ENCODE assay signal across 11 cellular contexts in genomic region chr12:57517187-57517586, GRCh38. TPM values are rescaled to one million over a fixed set of nuclear protein-coding genes. Genes with fewer than 3 reads are reported as not detected.
A peak's percentile ranks its signal among the peaks of the same experiment; 100 is the strongest.
DNase-seq lines count a peak whose midpoint lies in the region; ATAC-seq and TF ChIP-seq lines count a peak whose summit lies in the region.
"Had no signal": no experiment of that assay in that cellular context is flagged by ENCODE, and none has a peak within 500 bp of the region (broad histone marks: within the 10 kb centered on the region; RNA-seq: fewer than 3 reads in every experiment).

No MANE protein-coding gene starts in this region.

- H3K36me3 Mint-ChIP-seq in activated CD4-positive, alpha-beta memory T cell treated with anti-CD3 and anti-CD28 coated beads, Interleukin-2, amount 10 ng/mL, durations not matched to agents 7 days and 5 days (ENCODE audit: low read depth) = peaks cover 74% of the 10 kb centered on the region
- H3K36me3 Mint-ChIP-seq in glutamatergic neuron (ENCODE audit: unreplicated experiment) = peaks cover 7% of the 10 kb centered on the region

- no peaks in the 10 kb centered on the region for H3K9me3 ChIP-seq in heart right ventricle
- H3K9me3 ChIP-seq in transverse colon = no peaks in the 10 kb centered on the region

- H3K36me3 ChIP-seq in heart right ventricle (peaks cover 0 to 65% (median 53%) of the 10 kb centered on the region in 9 donors), transverse colon (peaks cover 0 to 38% (median 15%) of the 10 kb centered on the region in 4 donors)

- H3K4me3 Mint-ChIP-seq in activated CD4-positive, alpha-beta memory T cell treated with anti-CD3 and anti-CD28 coated beads, Interleukin-2, amount 10 ng/mL, durations not matched to agents 7 days and 5 days = no peak overlapping the region
- peak overlapping the region; percentile 95 for H3K4me3 Mint-ChIP-seq in glutamatergic neuron (ENCODE audit: unreplicated experiment)

- H3K27me3 ChIP-seq in heart right ventricle = no peaks in the 10 kb centered on the region
- no peaks in the 10 kb centered on the region for H3K27me3 ChIP-seq in transverse colon

- POLR2A ChIA-PET in activated CD4-positive, alpha-beta memory T cell treated with anti-CD3 and anti-CD28 coated beads, Interleukin-2, amount 10 ng/mL, durations not matched to agents 7 days and 5 days (lab: Charles Lee) = interaction anchor here (0.7 to 4.5 kb wide), 4 partner anchors 29 to 56 kb away, joined by 3 to 24 read pairs (median 7); partner anchors contain the start of genes ARHGAP9 and MARS1

- peak overlapping the region; percentile 36 for H3K27ac Mint-ChIP-seq in activated CD4-positive, alpha-beta memory T cell treated with anti-CD3 and anti-CD28 coated beads, Interleukin-2, amount 10 ng/mL, durations not matched to agents 7 days and 5 days
- H3K27ac Mint-ChIP-seq in glutamatergic neuron (ENCODE audit: unreplicated experiment) = peak overlapping the region; percentile 81

- no peaks in the 10 kb centered on the region for H3K9me3 Mint-ChIP-seq in activated CD4-positive, alpha-beta memory T cell treated with anti-CD3 and anti-CD28 coated beads, Interleukin-2, amount 10 ng/mL, durations not matched to agents 7 days and 5 days
- H3K9me3 Mint-ChIP-seq in glutamatergic neuron (ENCODE audit: unreplicated experiment) = peaks cover 44% of the 10 kb centered on the region

- intact Hi-C loops in heart right ventricle (cut with DNase I) = loop anchor here in 1 of 10 donors (5.0 kb wide), 1 partner anchor 230 kb away; no protein-coding TSS in a partner anchor
- intact Hi-C loops in cardiac septum (cut with DNase I) = no loop called here
- intact Hi-C loops in transverse colon (cut with DNase I; ENCODE audit: low total_unique reads) = no loop called here

- H3K4me1 Mint-ChIP-seq in activated CD4-positive, alpha-beta memory T cell treated with anti-CD3 and anti-CD28 coated beads, Interleukin-2, amount 10 ng/mL, durations not matched to agents 7 days and 5 days = peaks cover 38% of the 10 kb centered on the region
- H3K4me1 Mint-ChIP-seq in glutamatergic neuron (ENCODE audit: low read depth, unreplicated experiment) = peaks cover 20% of the 10 kb centered on the region

- in situ Hi-C loops in transverse colon (cut with MboI; ENCODE audit: low pct_ligation_motif_present in 1 of 4, low pct_unique_long_range_greater_than_20kb in 1 of 4, low sequenced_read_pairs in 3 of 4) = no loop called here

- peak overlapping the region in 9 of 10 donors; percentile 7 to 100 (median 99) for H3K27ac ChIP-seq in heart right ventricle
- H3K27ac ChIP-seq in transverse colon = peak overlapping the region in 3 of 4 donors; percentile 97 to 100 (median 98)

- H3K4me1 ChIP-seq in heart right ventricle = peaks cover 15 to 67% (median 50%) of the 10 kb centered on the region in 9 donors
- peaks cover 30 to 42% (median 35%) of the 10 kb centered on the region in 4 donors for H3K4me1 ChIP-seq in transverse colon

- TF ChIP-seq EP300 in transverse colon (IDR thresholded peaks at IDR 0.05; ENCODE audit: low read depth) = no peak

- no peak for TF ChIP-seq POLR2A in transverse colon (IDR thresholded peaks at IDR 0.05)

- TF ChIP-seq CTCF in heart right ventricle (IDR thresholded peaks at IDR 0.05) = no peak
- TF ChIP-seq CTCF in glutamatergic neuron (IDR thresholded peaks at IDR 0.05; ENCODE audit: partially characterized antibody, unreplicated experiment) = no peak
- TF ChIP-seq CTCF in transverse colon (IDR thresholded peaks at IDR 0.05) = no peak

- ATAC-seq in heart right ventricle = no peak

- no peak for DNase-seq in heart right ventricle
- DNase-seq in cardiac septum (ENCODE audit: low spot score) = no peak
- DNase-seq in activated CD4-positive, alpha-beta memory T cell treated with anti-CD3 and anti-CD28 coated beads, Interleukin-2, amount 10 ng/mL, durations not matched to agents 7 days and 5 days = no peak
- no peak for DNase-seq in glutamatergic neuron
- no peak for DNase-seq in transverse colon
- no peak for DNase-seq in SKM-1 (lab: John Stamatoyannopoulos, UW; ENCODE audit: unreplicated experiment)
- DNase-seq in NCI-H446 treated with DMSO at 0.1 percent for 48 hours (lab: John Stamatoyannopoulos, UW) = no peak
- DNase-seq in activated CD4-positive, alpha-beta T cell treated with anti-CD3 and anti-CD28 coated beads for 4 hours = no peak
- DNase-seq: GF-D8; NCI-H2081; stimulated activated CD4-positive, alpha-beta T cell treated with anti-CD3 and anti-CD28 coated beads, Interleukin-15, amount 100 ng/mL, for 24 hours had no signal

- 37 to 57% methylated on average over 1 of the region's 1 CpG for WGBS in heart right ventricle, 2 donors
- WGBS in transverse colon (ENCODE audit: low coverage in 1 of 2), 2 donors = 53% methylated on average over 1 of the region's 1 CpG; no CpG with 5 or more reads in 1 of the 2 donors

- CTCF ChIA-PET in activated CD4-positive, alpha-beta memory T cell treated with anti-CD3 and anti-CD28 coated beads, Interleukin-2, amount 10 ng/mL, durations not matched to agents 7 days and 5 days (lab: Charles Lee) = interaction anchor here (1.7 kb wide), 1 partner anchor 40 kb away, joined by 7 read pairs; no protein-coding TSS in a partner anchor

- H3K4me3 ChIP-seq in heart right ventricle (peak overlapping the region in 3 of 10 donors; percentile 70 to 98 (median 86)), transverse colon (no peak overlapping the region)

- H3K27me3 Mint-ChIP-seq in activated CD4-positive, alpha-beta memory T cell treated with anti-CD3 and anti-CD28 coated beads, Interleukin-2, amount 10 ng/mL, durations not matched to agents 7 days and 5 days = no peaks in the 10 kb centered on the region
- H3K27me3 Mint-ChIP-seq in glutamatergic neuron (ENCODE audit: unreplicated experiment) = peaks cover 30% of the 10 kb centered on the region

RNA-seq across cellular contexts. Expression of gene DDIT3, which starts 3.1 kb away (rescaled TPM):
- total RNA-seq in heart right ventricle = 10 to 100 TPM; 11.2 to 34.1 (median 22.0) TPM
- 100 to 1,000 TPM in 1 of 2 donors, 10 to 100 TPM in 1; 65.2 to 106 TPM for polyA plus RNA-seq in heart right ventricle
- total RNA-seq in cardiac septum = 24.0 TPM
- 10 to 100 TPM; 19.1 to 22.7 TPM for total RNA-seq in activated CD4-positive, alpha-beta memory T cell treated with anti-CD3 and anti-CD28 coated beads, Interleukin-2, amount 10 ng/mL, durations not matched to agents 7 days and 5 days
- total RNA-seq in glutamatergic neuron (ENCODE audit: unreplicated experiment) = 70.9 TPM
- 100 to 1,000 TPM in 2 of 4 donors, 10 to 100 TPM in 2; 27.6 to 338 (median 67.6) TPM for total RNA-seq in transverse colon

RNA-seq across cellular contexts. Expression of gene MBD6, which starts 5.4 kb away (rescaled TPM):
- total RNA-seq in heart right ventricle = 10 to 100 TPM; 22.8 to 46.9 (median 33.5) TPM
- polyA plus RNA-seq in heart right ventricle = 10 to 100 TPM in 1 of 2 donors, 1 to 10 TPM in 1; 8.8 to 35.4 TPM
- total RNA-seq in cardiac septum = 39.9 TPM
- 10 to 100 TPM; 71.7 to 73.4 TPM for total RNA-seq in activated CD4-positive, alpha-beta memory T cell treated with anti-CD3 and anti-CD28 coated beads, Interleukin-2, amount 10 ng/mL, durations not matched to agents 7 days and 5 days
- 108 TPM for total RNA-seq in glutamatergic neuron (ENCODE audit: unreplicated experiment)
- 100 to 1,000 TPM in 1 of 4 donors, 10 to 100 TPM in 3; 36.6 to 155 (median 51.0) TPM for total RNA-seq in transverse colon

RNA-seq across cellular contexts. Expression of gene MARS1, which starts 29.3 kb away (rescaled TPM):
- total RNA-seq in heart right ventricle = 100 to 1,000 TPM in 1 of 10 donors, 10 to 100 TPM in 9; 56.7 to 105 (median 72.5) TPM
- 100 to 1,000 TPM in 1 of 2 donors, 10 to 100 TPM in 1; 94.7 to 108 TPM for polyA plus RNA-seq in heart right ventricle
- total RNA-seq in cardiac septum = 89.2 TPM
- total RNA-seq in activated CD4-positive, alpha-beta memory T cell treated with anti-CD3 and anti-CD28 coated beads, Interleukin-2, amount 10 ng/mL, durations not matched to agents 7 days and 5 days = 100 to 1,000 TPM; 262 to 282 TPM
- total RNA-seq in glutamatergic neuron (ENCODE audit: unreplicated experiment) = 870 TPM
- 100 to 1,000 TPM in 2 of 4 donors, 10 to 100 TPM in 2; 39.0 to 184 (median 103) TPM for total RNA-seq in transverse colon

RNA-seq across cellular contexts. Expression of gene DCTN2, which starts 29.8 kb away (rescaled TPM):
- 100 to 1,000 TPM in 5 of 10 donors, 10 to 100 TPM in 5; 82.9 to 116 (median 101) TPM for total RNA-seq in heart right ventricle
- 100 to 1,000 TPM in 1 of 2 donors, 10 to 100 TPM in 1; 45.9 to 174 TPM for polyA plus RNA-seq in heart right ventricle
- total RNA-seq in cardiac septum = 100 TPM
- 10 to 100 TPM; 80.9 to 85.1 TPM for total RNA-seq in activated CD4-positive, alpha-beta memory T cell treated with anti-CD3 and anti-CD28 coated beads, Interleukin-2, amount 10 ng/mL, durations not matched to agents 7 days and 5 days
- total RNA-seq in glutamatergic neuron (ENCODE audit: unreplicated experiment) = 484 TPM
- total RNA-seq in transverse colon = 100 to 1,000 TPM; 154 to 344 (median 175) TPM

RNA-seq across cellular contexts. Expression of gene KIF5A, which starts 32.7 kb away (rescaled TPM):
- under 1 TPM in 5 of 10 donors, not detected in 5; 0.05 to 0.29 (median 0.07) TPM for total RNA-seq in heart right ventricle
- under 1 TPM; 0.06 to 0.07 TPM for polyA plus RNA-seq in heart right ventricle
- 0.22 TPM for total RNA-seq in cardiac septum
- 1 to 10 TPM in 1 of 2 experiments, under 1 TPM in 1; 0.93 to 1.0 TPM for total RNA-seq in activated CD4-positive, alpha-beta memory T cell treated with anti-CD3 and anti-CD28 coated beads, Interleukin-2, amount 10 ng/mL, durations not matched to agents 7 days and 5 days
- 314 TPM for total RNA-seq in glutamatergic neuron (ENCODE audit: unreplicated experiment)
- 1 to 10 TPM; 1.3 to 6.2 (median 1.6) TPM for total RNA-seq in transverse colon
